Comparison of ENCODE assay signal across 8 cellular contexts in the genomic region with DNA sequence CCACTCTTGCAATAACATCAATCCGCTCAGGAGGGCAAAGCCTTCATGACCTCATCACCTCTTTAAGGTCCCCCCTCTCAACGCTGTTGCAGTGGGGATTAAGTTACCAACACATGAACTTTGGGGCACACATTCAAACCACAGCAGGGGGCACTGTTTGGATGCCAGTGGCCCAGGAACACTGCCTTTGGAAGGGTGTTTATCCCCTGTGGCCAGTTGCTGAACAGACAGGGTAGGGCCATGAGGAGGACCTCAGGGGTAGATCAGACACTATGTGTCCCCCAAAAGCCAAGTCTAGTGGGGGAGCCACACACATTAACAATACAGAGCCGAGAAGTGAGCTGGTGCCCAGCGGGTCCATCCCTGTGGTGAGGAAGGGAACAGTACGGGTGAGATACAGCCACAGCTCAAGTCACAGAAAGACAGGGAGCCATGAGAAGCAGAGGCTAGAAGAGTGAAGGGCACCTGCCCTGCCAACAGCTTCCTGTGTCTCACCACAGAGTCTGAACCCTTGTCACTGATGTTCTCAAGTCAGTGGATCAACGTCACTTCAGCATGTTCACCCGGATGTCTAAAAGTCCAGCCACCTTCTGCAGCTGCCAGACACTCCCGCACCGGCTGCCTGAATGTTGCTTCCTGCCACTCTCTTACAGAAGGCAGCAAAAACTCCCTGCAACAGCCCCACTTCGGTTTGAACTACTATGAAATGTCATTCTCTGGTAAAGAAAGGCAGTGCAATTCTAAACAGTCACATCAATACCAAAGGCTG. TPM values are rescaled to one million over a fixed set of nuclear protein-coding genes. Genes with fewer than 3 reads are reported as not detected.
DNase-seq lines count a peak whose midpoint lies in the region; ATAC-seq and TF ChIP-seq lines count a peak whose summit lies in the region.

No MANE protein-coding gene starts in this region.

- H3K27me3 Mint-ChIP-seq in CD8-positive, alpha-beta T cell (ENCODE audit: low read depth), result no peaks in the 10 kb centered on the region
- H3K27me3 Mint-ChIP-seq in activated naive CD4-positive, alpha-beta T cell treated with anti-CD3 and anti-CD28 coated beads, Interleukin-2, amount 10 ng/mL, durations not matched to agents 7 days and 5 days, result peaks cover 4% of the 10 kb centered on the region
- peaks cover 5% of the 10 kb centered on the region for H3K27me3 Mint-ChIP-seq in Caco-2 (ENCODE audit: insufficient read depth, unreplicated experiment)

- H3K4me3 ChIP-seq in CD8-positive, alpha-beta T cell (ENCODE audit: low read depth, low read length), result peak overlapping the region; percentile 30
- H3K4me3 ChIP-seq in RWPE2 (ENCODE audit: severe bottlenecking), result no peak overlapping the region
- H3K4me3 ChIP-seq in Caco-2 (ENCODE audit: low read depth, low read length), result no peak overlapping the region

- no peaks in the 10 kb centered on the region for H3K36me3 Mint-ChIP-seq in CD8-positive, alpha-beta T cell
- H3K36me3 Mint-ChIP-seq in activated naive CD4-positive, alpha-beta T cell treated with anti-CD3 and anti-CD28 coated beads, Interleukin-2, amount 10 ng/mL, durations not matched to agents 7 days and 5 days, result peaks cover 3% of the 10 kb centered on the region
- no peaks in the 10 kb centered on the region for H3K36me3 Mint-ChIP-seq in Caco-2 (ENCODE audit: insufficient read depth, unreplicated experiment)

- POLR2A ChIA-PET in CD8-positive, alpha-beta T cell (lab: Charles Lee), result interaction anchor here (0.5 to 2.2 kb wide), 11 partner anchors 9 to 134 kb away, joined by 3 to 22 read pairs (median 4); partner anchors contain the start of gene MXD4
- POLR2A ChIA-PET in Caco-2 (lab: Charles Lee), result no interaction called here

- peak; percentile 73 to 96 (median 82) for DNase-seq in CD8-positive, alpha-beta T cell
- DNase-seq in RWPE2 (ENCODE audit: low spot score), result peak; percentile 17
- peak; percentile 88 for DNase-seq in activated naive CD4-positive, alpha-beta T cell treated with anti-CD3 and anti-CD28 coated beads, Interleukin-2, amount 10 ng/mL, durations not matched to agents 7 days and 5 days
- peak; percentile 39 for DNase-seq in stimulated activated CD4-positive, alpha-beta T cell treated with anti-CD3 and anti-CD28 coated beads, Interleukin-12 subunit alpha, Interleukin-12 subunit beta, amount 100 ng/mL, for 4 hours
- DNase-seq in Caco-2, result no peak
- DNase-seq in Ammon's horn (ENCODE audit: low spot score), result no peak
- no peak for DNase-seq in OCI-M2 (lab: John Stamatoyannopoulos, UW; ENCODE audit: unreplicated experiment)

- BruUV-seq in Caco-2 (replicated peaks; lab: Mats Ljungman, UMichigan), result no TSS peak

- peak overlapping the region; percentile 99 for H3K27ac Mint-ChIP-seq in CD8-positive, alpha-beta T cell
- H3K27ac Mint-ChIP-seq in activated naive CD4-positive, alpha-beta T cell treated with anti-CD3 and anti-CD28 coated beads, Interleukin-2, amount 10 ng/mL, durations not matched to agents 7 days and 5 days, result peak overlapping the region; percentile 95
- no peak overlapping the region for H3K27ac Mint-ChIP-seq in Caco-2 (ENCODE audit: unreplicated experiment)

- peak; percentile 72 for TF ChIP-seq CTCF in CD8-positive, alpha-beta T cell (IDR thresholded peaks at IDR 0.05)
- TF ChIP-seq CTCF in RWPE2 (IDR thresholded peaks at IDR 0.05; ENCODE audit: poor library complexity, severe bottlenecking) (no peak), Caco-2 (IDR thresholded peaks at IDR 0.05; ENCODE audit: insufficient read depth in 1 of 2, low read depth in 1 of 2, low read length in 1 of 2, severe bottlenecking in 1 of 2, unreplicated experiment in 1 of 2) (peak in 1 of 2 experiments; percentile 4)

- H3K27me3 ChIP-seq in CD8-positive, alpha-beta T cell (ENCODE audit: insufficient read depth, low read length), result no peaks in the 10 kb centered on the region
- H3K27me3 ChIP-seq in RWPE2 (ENCODE audit: insufficient read depth, poor library complexity, severe bottlenecking), result no peaks in the 10 kb centered on the region
- H3K27me3 ChIP-seq in Caco-2 (replicated peaks; ENCODE audit: control insufficient read depth, insufficient read depth, low read length), result no peaks in the 10 kb centered on the region; the same call in 1 of the 2 replicates

- CTCF ChIA-PET in CD8-positive, alpha-beta T cell (lab: Charles Lee), result interaction anchor here (0.6 to 2.0 kb wide), 15 partner anchors 9 to 182 kb away, joined by 3 to 12 read pairs (median 4); partner anchors contain the start of genes CFAP99 and MXD4
- CTCF ChIA-PET in activated naive CD4-positive, alpha-beta T cell treated with anti-CD3 and anti-CD28 coated beads, Interleukin-2, amount 10 ng/mL, durations not matched to agents 7 days and 5 days (lab: Charles Lee), result interaction anchor here (0.6 to 1.8 kb wide), 8 partner anchors 9 to 141 kb away, joined by 3 to 6 read pairs (median 3); no protein-coding TSS in a partner anchor
- CTCF ChIA-PET in Caco-2 (lab: Charles Lee), result no interaction called here

- peaks cover 41% of the 10 kb centered on the region for H3K4me1 Mint-ChIP-seq in CD8-positive, alpha-beta T cell (ENCODE audit: low read depth)
- H3K4me1 Mint-ChIP-seq in activated naive CD4-positive, alpha-beta T cell treated with anti-CD3 and anti-CD28 coated beads, Interleukin-2, amount 10 ng/mL, durations not matched to agents 7 days and 5 days, result peaks cover 38% of the 10 kb centered on the region
- H3K4me1 Mint-ChIP-seq in Caco-2 (ENCODE audit: low read depth, unreplicated experiment), result no peaks in the 10 kb centered on the region

- intact Hi-C loops in CD8-positive, alpha-beta T cell (cut with DNase I, micrococcal nuclease), result loop anchor here (1.0 to 5.0 kb wide), 10 partner anchors 10 to 181 kb away; partner anchors contain the start of genes MXD4 (in 2 of the 2), HAUS3 (in 1 of the 2) and POLN (in 1 of the 2)
- intact Hi-C loops in Caco-2 (cut with micrococcal nuclease; ENCODE audit: unreplicated experiment), result no loop called here

- peak overlapping the region; percentile 78 for H3K4me3 Mint-ChIP-seq in CD8-positive, alpha-beta T cell
- peak overlapping the region; percentile 32 for H3K4me3 Mint-ChIP-seq in activated naive CD4-positive, alpha-beta T cell treated with anti-CD3 and anti-CD28 coated beads, Interleukin-2, amount 10 ng/mL, durations not matched to agents 7 days and 5 days
- no peak overlapping the region for H3K4me3 Mint-ChIP-seq in Caco-2 (ENCODE audit: unreplicated experiment)

- H3K9me3 Mint-ChIP-seq in CD8-positive, alpha-beta T cell, result no peaks in the 10 kb centered on the region
- no peaks in the 10 kb centered on the region for H3K9me3 Mint-ChIP-seq in activated naive CD4-positive, alpha-beta T cell treated with anti-CD3 and anti-CD28 coated beads, Interleukin-2, amount 10 ng/mL, durations not matched to agents 7 days and 5 days
- no peaks in the 10 kb centered on the region for H3K9me3 Mint-ChIP-seq in Caco-2 (ENCODE audit: unreplicated experiment)

- no peaks in the 10 kb centered on the region for H3K9me3 ChIP-seq in CD8-positive, alpha-beta T cell (ENCODE audit: low read length)
- no peaks in the 10 kb centered on the region for H3K9me3 ChIP-seq in RWPE2 (ENCODE audit: severe bottlenecking)
- no peaks in the 10 kb centered on the region for H3K9me3 ChIP-seq in Caco-2

- H3K27ac ChIP-seq in CD8-positive, alpha-beta T cell (ENCODE audit: low read depth, low read length), result peak overlapping the region; percentile 67
- no peak overlapping the region for H3K27ac ChIP-seq in RWPE2 (ENCODE audit: poor library complexity, severe bottlenecking)

- no peaks in the 10 kb centered on the region for H3K36me3 ChIP-seq in CD8-positive, alpha-beta T cell (ENCODE audit: insufficient read depth, low read length)
- no peaks in the 10 kb centered on the region for H3K36me3 ChIP-seq in RWPE2 (ENCODE audit: low read depth)
- no peaks in the 10 kb centered on the region for H3K36me3 ChIP-seq in Caco-2 (ENCODE audit: control insufficient read depth, insufficient read depth, low read length)

- ATAC-seq in CD8-positive, alpha-beta T cell, result peak; percentile 83
- ATAC-seq in GM21576 (IDR thresholded peaks at IDR 0.05; ENCODE audit: unreplicated experiment), result peak; percentile 64
- 0 out of 3 replicates have a peak, but pooled peaks have one; percentile 14 for ATAC-seq in RWPE2 (ENCODE audit: low read depth)

- peaks cover 46% of the 10 kb centered on the region for H3K4me1 ChIP-seq in CD8-positive, alpha-beta T cell (ENCODE audit: insufficient read depth, low read length)
- H3K4me1 ChIP-seq in RWPE2 (ENCODE audit: insufficient read depth, poor library complexity, severe bottlenecking) (no peaks in the 10 kb centered on the region), Caco-2 (no peaks in the 10 kb centered on the region)

RNA-seq across cellular contexts. Expression of gene MXD4, which starts 19.9 kb away (rescaled TPM):
- 100 to 1,000 TPM; 175 to 178 TPM for total RNA-seq in CD8-positive, alpha-beta T cell
- 22.1 and 22.3 TPM in 2 replicates for total RNA-seq in Caco-2 (2022)

RNA-seq across cellular contexts. Expression of gene HAUS3, which starts 39.8 kb away (rescaled TPM):
- total RNA-seq in CD8-positive, alpha-beta T cell, result 100 to 1,000 TPM; 154 TPM
- total RNA-seq in Caco-2 (2022), result 17.7 and 17.9 TPM in 2 replicates

RNA-seq across cellular contexts. Expression of gene POLN, which starts 39.8 kb away (rescaled TPM):
- 1 to 10 TPM in 1 of 2 experiments, under 1 TPM in 1; 0.89 to 1.7 TPM for total RNA-seq in CD8-positive, alpha-beta T cell
- total RNA-seq in Caco-2 (2022), result 1.2 and 1.6 TPM in 2 replicates

Comparison
In these comparisons a context has a peak if more than half of its experiments do, and no peak if none do; other contexts are left out.
1. ATAC-seq: peak in every context shown above with its lines; median percentile 83 in CD8-positive, alpha-beta T cell; 64 in GM21576; 14 in RWPE2.
2. DNase-seq: peak in CD8-positive, alpha-beta T cell (7 of 7), RWPE2 (single experiment), activated naive CD4-positive, alpha-beta T cell treated with anti-CD3 and anti-CD28 coated beads, Interleukin-2, amount 10 ng/mL, durations not matched to agents 7 days and 5 days (single experiment) and stimulated activated CD4-positive, alpha-beta T cell treated with anti-CD3 and anti-CD28 coated beads, Interleukin-12 subunit alpha, Interleukin-12 subunit beta, amount 100 ng/mL, for 4 hours (single experiment); none in Caco-2 (0 of 2), Ammon's horn (single experiment) and OCI-M2 (single experiment).